Comparison of ENCODE assay signal across 13 cellular contexts in the genomic region with DNA sequence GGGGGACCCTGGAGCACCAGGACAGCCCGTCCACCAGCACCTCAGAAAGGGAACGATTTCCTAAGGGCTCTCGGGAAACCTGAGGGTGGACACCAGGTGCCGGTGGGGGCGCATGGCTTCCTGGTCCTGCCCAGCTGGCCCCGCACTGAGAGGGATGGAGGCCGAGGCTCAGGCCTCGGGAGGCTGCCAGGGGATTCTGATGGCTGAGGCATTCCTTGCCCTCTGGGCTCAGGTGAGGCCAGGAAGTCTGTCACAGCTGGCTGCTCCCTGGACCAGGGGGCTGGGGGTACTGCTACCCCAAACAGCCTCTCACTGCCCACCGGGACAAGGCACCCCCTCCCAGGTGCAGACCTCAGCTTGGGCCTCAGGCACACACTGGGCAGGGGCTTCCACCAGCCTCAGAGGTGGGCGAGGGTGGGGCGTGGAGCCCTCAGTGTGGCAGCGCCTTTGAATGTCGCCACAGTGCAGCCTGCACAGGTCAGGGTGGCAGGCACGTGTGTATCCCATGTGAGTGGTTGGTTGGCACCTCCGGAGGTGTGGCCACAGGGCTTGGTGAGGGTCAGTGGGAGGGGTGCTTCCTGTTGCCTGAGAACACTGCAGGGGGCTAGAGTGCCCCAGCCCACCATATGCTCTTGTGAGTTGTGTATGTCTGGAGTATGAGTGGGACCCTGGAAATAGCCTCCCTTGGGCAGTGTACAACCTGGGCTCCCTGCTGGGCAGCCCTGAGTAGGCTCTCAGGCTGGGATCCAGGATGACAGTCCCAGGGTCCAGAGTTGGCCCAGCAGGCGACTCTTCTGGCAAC.
"Had no signal": no experiment of that assay in that cellular context is flagged by ENCODE, and none has a peak within 500 bp of the region (broad histone marks: within the 10 kb centered on the region; RNA-seq: fewer than 3 reads in every experiment).

No MANE protein-coding gene starts in this region.

- H3K4me3 Mint-ChIP-seq: activated CD4-positive, alpha-beta T cell treated with anti-CD3 and anti-CD28 coated beads for 36 hours had no signal

- FAIRE-seq: islet of Langerhans had no signal

- ATAC-seq: activated CD4-positive, alpha-beta T cell treated with anti-CD3 and anti-CD28 coated beads for 36 hours; left lung; upper lobe of right lung had no signal

- H3K4me3 ChIP-seq: adrenal gland, coronary artery, left lung, ovary, upper lobe of right lung had no signal

- H3K27ac ChIP-seq: adrenal gland, coronary artery, left lung, ovary, upper lobe of right lung, WERI-Rb-1 had no signal

- H3K9me3 ChIP-seq: adrenal gland, left lung, ovary, upper lobe of right lung had no signal

- H3K4me1 Mint-ChIP-seq: activated CD4-positive, alpha-beta T cell treated with anti-CD3 and anti-CD28 coated beads for 36 hours had no signal

- DNase-seq: activated CD4-positive, alpha-beta T cell treated with anti-CD3 and anti-CD28 coated beads for 36 hours; activated naive CD4-positive, alpha-beta T cell treated with anti-CD3 and anti-CD28 coated beads, Interleukin-2, amount 50 U/mL, for 16 hours; adrenal gland; effector CD8-positive, alpha-beta T cell; foreskin melanocyte; stimulated activated CD4-positive, alpha-beta T cell treated with anti-CD3 and anti-CD28 coated beads, Interleukin-2, amount 100 ng/mL, for 48 hours; stimulated activated naive CD4-positive, alpha-beta T cell treated with Interleukin-2 at 50 U/mL for 16 hours; upper lobe of right lung; WERI-Rb-1 had no signal

- H3K36me3 ChIP-seq: adrenal gland, left lung, ovary, upper lobe of right lung, WERI-Rb-1 had no signal

- H3K27ac Mint-ChIP-seq: activated CD4-positive, alpha-beta T cell treated with anti-CD3 and anti-CD28 coated beads for 36 hours had no signal
